In the genomic region with DNA sequence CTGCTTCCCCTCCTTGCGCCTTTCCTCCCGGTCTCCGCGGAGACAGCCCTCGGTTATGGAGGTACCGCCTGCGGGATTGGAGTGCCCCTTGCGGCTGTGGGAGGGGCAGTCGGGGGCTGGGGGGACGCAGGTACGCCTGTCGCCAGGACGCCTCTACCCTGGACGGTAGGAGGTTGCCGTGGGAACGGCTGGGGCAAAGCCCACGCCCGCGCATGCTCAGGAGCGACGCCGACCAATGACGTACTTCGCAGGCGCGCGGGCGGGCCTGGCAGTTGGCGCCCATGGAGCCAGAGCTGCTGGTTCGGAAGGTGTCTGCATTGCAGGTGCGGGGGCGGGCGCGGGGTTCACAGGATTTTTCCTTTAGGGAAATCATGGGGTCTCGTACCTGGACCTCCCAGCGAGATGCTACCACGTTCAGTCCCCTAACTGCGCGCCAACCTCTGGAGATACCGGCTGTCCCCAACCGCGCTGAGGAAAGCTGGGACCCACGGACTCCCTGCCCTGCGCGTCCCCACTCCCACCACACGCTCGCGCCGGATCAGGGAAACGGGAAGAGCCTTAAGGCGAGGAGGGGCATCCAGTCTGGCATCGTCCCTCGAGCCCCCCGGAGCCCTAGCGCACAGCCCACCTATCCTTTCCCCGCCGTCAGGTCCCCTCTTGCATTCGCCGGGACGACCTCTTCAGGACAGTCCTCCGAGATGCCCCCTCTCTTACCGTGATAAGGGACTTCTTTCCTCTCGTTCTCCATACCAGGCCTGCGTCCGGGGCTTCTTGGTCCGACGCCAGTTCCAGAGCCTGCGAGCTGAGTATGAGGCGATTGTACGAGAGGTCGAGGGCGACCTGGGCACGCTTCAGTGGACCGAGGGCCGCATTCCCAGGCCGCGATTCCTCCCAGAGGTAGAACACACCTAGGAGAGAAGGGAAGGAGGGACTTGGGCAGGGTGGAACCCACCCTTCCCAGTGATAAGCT, we compare ENCODE assay signal across 8 cellular contexts. TPM values are rescaled to one million over a fixed set of nuclear protein-coding genes. Genes with fewer than 3 reads are reported as not detected.
DNase-seq lines count a peak whose midpoint lies in the region; ATAC-seq and TF ChIP-seq lines count a peak whose summit lies in the region.

A gene (plus strand): TSS at position 271 of the 970 bp plus-strand sequence. CDS start 11 bp downstream, at position 282.

- peak within 1 kb of the TSS; percentile 85 to 88 (median 88) for H3K27ac Mint-ChIP-seq in IgD-negative memory B cell

- no peaks in the 10 kb centered on the region for H3K9me3 Mint-ChIP-seq in IgD-negative memory B cell

- peak within 1 kb of the TSS; percentile 84 for H3K9ac ChIP-seq in OCI-LY1 (ENCODE audit: low read length)

- H3K4me2 ChIP-seq in OCI-LY1 (ENCODE audit: low read length): peak within 1 kb of the TSS; percentile 93

- H3K4me1 ChIP-seq in OCI-LY1 (ENCODE audit: insufficient read depth, low read length, severe bottlenecking) (peaks cover 28% of the 10 kb centered on the region), mononuclear cell (ENCODE audit: insufficient read depth, low read length) (peaks cover 48% of the 10 kb centered on the region)

- DNase-seq in AG04449 (ENCODE audit: low read depth, low spot score): no peak
- DNase-seq in activated T-cell treated with anti-CD3 and anti-CD28 coated beads for 4 hours: peak; percentile 78
- peak; percentile 89 for DNase-seq in epithelial cell of esophagus (ENCODE audit: low read depth)
- DNase-seq in stimulated activated CD8-positive, alpha-beta memory T cell treated with anti-CD3 and anti-CD28 coated beads, Interleukin-2, amount 100 ng/mL, for 1 hour (ENCODE audit: low read depth in 2 of 2): peak; percentile 65 to 72

- H3K27me3 Mint-ChIP-seq in IgD-negative memory B cell: peaks cover 3% of the 10 kb centered on the region

- H3K4me3 Mint-ChIP-seq in IgD-negative memory B cell: peak within 1 kb of the TSS; percentile 85 to 95 (median 91)

- no peaks in the 10 kb centered on the region for H3F3A ChIP-seq in OCI-LY1 (ENCODE audit: insufficient read depth, low read length)

- H2AFZ ChIP-seq in OCI-LY1 (ENCODE audit: low read length): no peak within 1 kb of the TSS

- peaks cover 3% of the 10 kb centered on the region for H3K36me3 Mint-ChIP-seq in IgD-negative memory B cell

- H3K27me3 ChIP-seq in OCI-LY1 (ENCODE audit: insufficient read depth, low read length) (no peaks in the 10 kb centered on the region), mononuclear cell (ENCODE audit: insufficient read depth, low read length) (no peaks in the 10 kb centered on the region)

- no peaks in the 10 kb centered on the region for H3K79me2 ChIP-seq in OCI-LY1 (ENCODE audit: insufficient read depth, low read length)

- H4K20me1 ChIP-seq in OCI-LY1 (ENCODE audit: insufficient read depth, low read length): no peaks in the 10 kb centered on the region

- TF ChIP-seq CTCF in AG04449 (IDR thresholded peaks at IDR 0.05; ENCODE audit: insufficient read depth, low read length, missing control alignments) (no peak), OCI-LY1 (IDR thresholded peaks at IDR 0.05; ENCODE audit: low read length) (no peak), epithelial cell of esophagus (IDR thresholded peaks at IDR 0.05; ENCODE audit: insufficient read depth, low read depth, low read length, missing control alignments) (no peak)

- H3K4me3 ChIP-seq in AG04449 (ENCODE audit: low read depth, low read length) (peak within 1 kb of the TSS; percentile 77), OCI-LY1 (ENCODE audit: low read depth, low read length, poor library complexity, severe bottlenecking) (peak within 1 kb of the TSS; percentile 75), epithelial cell of esophagus (ENCODE audit: low read length) (peak within 1 kb of the TSS; percentile 88), mononuclear cell (ENCODE audit: low read length) (peak within 1 kb of the TSS; percentile 49)

- H3K9me2 ChIP-seq in OCI-LY1 (ENCODE audit: low read depth, low read length): no peaks in the 10 kb centered on the region

- ATAC-seq in GM19043 (IDR thresholded peaks at IDR 0.05; ENCODE audit: low read depth, unreplicated experiment): peak; percentile 43

- H3K9me3 ChIP-seq in OCI-LY1 (ENCODE audit: low read length): no peaks in the 10 kb centered on the region
- no peaks in the 10 kb centered on the region for H3K9me3 ChIP-seq in mononuclear cell (ENCODE audit: low read depth, low read length)

- peaks cover 19% of the 10 kb centered on the region for H3K36me3 ChIP-seq in OCI-LY1 (ENCODE audit: insufficient read depth, low read length)

- peaks cover 31 to 44% (median 34%) of the 10 kb centered on the region in 3 donors for H3K4me1 Mint-ChIP-seq in IgD-negative memory B cell

- H3K27ac ChIP-seq in OCI-LY1 (ENCODE audit: low read depth, low read length, poor library complexity, severe bottlenecking): peak within 1 kb of the TSS; percentile 37

- CTCF ChIA-PET in AG04449 (lab: Yijun Ruan, JAX): interaction anchor here (1.0 to 5.2 kb wide), 3 partner anchors 10 to 42 kb away, joined by 3 to 54 read pairs (median 6); no protein-coding TSS in a partner anchor

- POLR2A ChIA-PET in AG04449 (lab: Yijun Ruan, JAX): interaction anchor here (0.5 to 1.5 kb wide), 6 partner anchors 8 to 171 kb away, joined by 3 to 7 read pairs (median 4); a partner anchor contains a TSS

RNA-seq across cellular contexts. Expression of the gene that starts here (rescaled TPM):
- polyA plus RNA-seq in IgD-negative memory B cell: 1.7 TPM
- total RNA-seq in mononuclear cell: 0.52 TPM
